Comparison of ENCODE assay signal across 13 cellular contexts in genomic region chr4:145819246-145820181, GRCh38.
DNase-seq lines count a peak whose midpoint lies in the region; ATAC-seq, FAIRE-seq and TF ChIP-seq lines count a peak whose summit lies in the region.
"Had no signal": no experiment of that assay in that cellular context is flagged by ENCODE, and none has a peak within 500 bp of the region (broad histone marks: within the 10 kb centered on the region; RNA-seq: fewer than 3 reads in every experiment).

No MANE protein-coding gene starts in this region.

- H3K27ac Mint-ChIP-seq in dendritic cell treated with granulocyte-macrophage colony-stimulating factor and Interleukin-4, amounts not matched to agents 40 ng/mL and 50 ng/mL, for 4 days = peak overlapping the region; percentile 80
- peak overlapping the region; percentile 45 for H3K27ac Mint-ChIP-seq in nephron progenitor cell
- no peak overlapping the region for H3K27ac Mint-ChIP-seq in activated T-helper 2 cell treated with anti-CD3 and anti-CD28 coated beads, Interferon-gamma antibody, Interleukin-2, Interleukin-4, amounts not matched to agents 10 μg/mL and 5 μg/mL and 100 μg/mL, durations not matched to agents 14 hours and 24 hours and 36 hours
- H3K27ac Mint-ChIP-seq: activated CD4-positive, alpha-beta T cell treated with anti-CD3 and anti-CD28 coated beads, Interleukin-2, amount 10 ng/mL, durations not matched to agents 7 days and 5 days had no signal

- peak; percentile 33 for FAIRE-seq in GM18507 (lab: Jason Lieb, UNC)

- peaks cover 10% of the 10 kb centered on the region for H3K9me3 Mint-ChIP-seq in dendritic cell treated with granulocyte-macrophage colony-stimulating factor and Interleukin-4, amounts not matched to agents 40 ng/mL and 50 ng/mL, for 4 days
- H3K9me3 Mint-ChIP-seq in nephron progenitor cell = no peaks in the 10 kb centered on the region
- H3K9me3 Mint-ChIP-seq in activated T-helper 2 cell treated with anti-CD3 and anti-CD28 coated beads, Interferon-gamma antibody, Interleukin-2, Interleukin-4, amounts not matched to agents 10 μg/mL and 5 μg/mL and 100 μg/mL, durations not matched to agents 14 hours and 24 hours and 36 hours = peaks cover 4% of the 10 kb centered on the region
- H3K9me3 Mint-ChIP-seq: activated CD4-positive, alpha-beta T cell treated with anti-CD3 and anti-CD28 coated beads, Interleukin-2, amount 10 ng/mL, durations not matched to agents 7 days and 5 days; effector memory CD8-positive, alpha-beta T cell had no signal

- H3K4me1 Mint-ChIP-seq in dendritic cell treated with granulocyte-macrophage colony-stimulating factor and Interleukin-4, amounts not matched to agents 40 ng/mL and 50 ng/mL, for 4 days (ENCODE audit: low read depth) = peaks cover 43% of the 10 kb centered on the region
- peaks cover 54% of the 10 kb centered on the region for H3K4me1 Mint-ChIP-seq in nephron progenitor cell
- H3K4me1 Mint-ChIP-seq in activated T-helper 2 cell treated with anti-CD3 and anti-CD28 coated beads, Interferon-gamma antibody, Interleukin-2, Interleukin-4, amounts not matched to agents 10 μg/mL and 5 μg/mL and 100 μg/mL, durations not matched to agents 14 hours and 24 hours and 36 hours (ENCODE audit: low read depth) = peaks cover 53% of the 10 kb centered on the region

- no peak overlapping the region for H3K4me3 Mint-ChIP-seq in dendritic cell treated with granulocyte-macrophage colony-stimulating factor and Interleukin-4, amounts not matched to agents 40 ng/mL and 50 ng/mL, for 4 days
- H3K4me3 Mint-ChIP-seq in nephron progenitor cell = no peak overlapping the region
- no peak overlapping the region for H3K4me3 Mint-ChIP-seq in activated T-helper 2 cell treated with anti-CD3 and anti-CD28 coated beads, Interferon-gamma antibody, Interleukin-2, Interleukin-4, amounts not matched to agents 10 μg/mL and 5 μg/mL and 100 μg/mL, durations not matched to agents 14 hours and 24 hours and 36 hours (ENCODE audit: low read depth)
- H3K4me3 Mint-ChIP-seq: activated CD4-positive, alpha-beta T cell treated with anti-CD3 and anti-CD28 coated beads, Interleukin-2, amount 10 ng/mL, durations not matched to agents 7 days and 5 days; activated naive CD8-positive, alpha-beta T cell; effector memory CD8-positive, alpha-beta T cell had no signal

- DNase-seq in GM18507 (ENCODE audit: extremely low spot score, insufficient read length, low read depth) = no peak
- DNase-seq in nephron progenitor cell = no peak
- no peak for DNase-seq in ureter (ENCODE audit: low spot score)
- no peak for DNase-seq in activated T-helper 2 cell treated with anti-CD3 and anti-CD28 coated beads, Interferon-gamma antibody, Interleukin-2, Interleukin-4, amounts not matched to agents 10 μg/mL and 5 μg/mL and 100 μg/mL, durations not matched to agents 14 hours and 24 hours and 36 hours (ENCODE audit: low spot score)
- no peak for DNase-seq in central memory CD4-positive, alpha-beta T cell
- DNase-seq: activated CD4-positive, alpha-beta T cell treated with anti-CD3 and anti-CD28 coated beads, Interleukin-2, amount 10 ng/mL, durations not matched to agents 7 days and 5 days; effector memory CD8-positive, alpha-beta T cell; NCI-H1436; retina had no signal

- no peaks in the 10 kb centered on the region for H3K36me3 Mint-ChIP-seq in dendritic cell treated with granulocyte-macrophage colony-stimulating factor and Interleukin-4, amounts not matched to agents 40 ng/mL and 50 ng/mL, for 4 days (ENCODE audit: low read depth)
- H3K36me3 Mint-ChIP-seq in nephron progenitor cell (ENCODE audit: low read depth) = peaks cover 93% of the 10 kb centered on the region
- H3K36me3 Mint-ChIP-seq in activated T-helper 2 cell treated with anti-CD3 and anti-CD28 coated beads, Interferon-gamma antibody, Interleukin-2, Interleukin-4, amounts not matched to agents 10 μg/mL and 5 μg/mL and 100 μg/mL, durations not matched to agents 14 hours and 24 hours and 36 hours (ENCODE audit: low read depth) = peaks cover 90% of the 10 kb centered on the region

- intact Hi-C loops in dendritic cell treated with granulocyte-macrophage colony-stimulating factor and Interleukin-4, amounts not matched to agents 40 ng/mL and 50 ng/mL, for 4 days (cut with micrococcal nuclease) = loop anchor here (5.0 to 10.0 kb wide), 2 partner anchors 87 to 115 kb away; partner anchors contain the start of gene ZNF827
- intact Hi-C loops in activated T-helper 2 cell treated with anti-CD3 and anti-CD28 coated beads, Interferon-gamma antibody, Interleukin-2, Interleukin-4, amounts not matched to agents 10 μg/mL and 5 μg/mL and 100 μg/mL, durations not matched to agents 14 hours and 24 hours and 36 hours (cut with micrococcal nuclease) = loop anchor here (10.0 kb wide), 1 partner anchor 515 kb away; no protein-coding TSS in a partner anchor

- no peaks in the 10 kb centered on the region for H3K27me3 Mint-ChIP-seq in dendritic cell treated with granulocyte-macrophage colony-stimulating factor and Interleukin-4, amounts not matched to agents 40 ng/mL and 50 ng/mL, for 4 days
- no peaks in the 10 kb centered on the region for H3K27me3 Mint-ChIP-seq in nephron progenitor cell (ENCODE audit: low read depth, poor library complexity)
- H3K27me3 Mint-ChIP-seq in activated T-helper 2 cell treated with anti-CD3 and anti-CD28 coated beads, Interferon-gamma antibody, Interleukin-2, Interleukin-4, amounts not matched to agents 10 μg/mL and 5 μg/mL and 100 μg/mL, durations not matched to agents 14 hours and 24 hours and 36 hours (ENCODE audit: low read depth) = no peaks in the 10 kb centered on the region
- H3K27me3 Mint-ChIP-seq: activated CD4-positive, alpha-beta T cell treated with anti-CD3 and anti-CD28 coated beads, Interleukin-2, amount 10 ng/mL, durations not matched to agents 7 days and 5 days; activated naive CD8-positive, alpha-beta T cell; effector memory CD8-positive, alpha-beta T cell had no signal

- peak; percentile 58 for ATAC-seq in HG03354 (IDR thresholded peaks at IDR 0.05; ENCODE audit: poor library complexity, severe bottlenecking, unreplicated experiment)
- ATAC-seq in HG02973 (IDR thresholded peaks at IDR 0.05; ENCODE audit: unreplicated experiment) = no peak
- ATAC-seq: effector memory CD8-positive, alpha-beta T cell had no signal

- no peak for TF ChIP-seq CTCF in nephron progenitor cell (IDR thresholded peaks at IDR 0.05)
